Comparison of ENCODE assay signal across 21 cellular contexts in the genomic region with DNA sequence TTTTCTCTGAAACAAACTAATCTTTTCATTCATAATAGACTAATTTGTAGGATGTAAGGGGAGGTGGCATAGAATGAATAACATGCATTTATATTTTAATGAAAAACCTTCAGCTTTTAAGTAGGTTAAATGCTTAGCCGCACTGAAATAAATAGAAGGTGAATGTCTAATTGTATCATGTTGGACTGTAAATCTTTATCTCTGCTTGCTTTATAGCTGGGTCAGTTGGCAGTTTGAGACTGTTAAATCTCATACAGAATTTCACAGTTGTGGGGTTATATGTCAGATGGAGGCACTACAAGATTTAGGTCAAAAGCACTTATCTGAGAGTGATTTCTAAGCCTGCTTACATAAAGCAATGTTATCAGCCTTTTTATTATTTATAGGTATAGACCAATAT.
"Had no signal": no experiment of that assay in that cellular context is flagged by ENCODE, and none has a peak within 500 bp of the region (broad histone marks: within the 10 kb centered on the region; RNA-seq: fewer than 3 reads in every experiment).

No MANE protein-coding gene starts in this region.

- H3K36me3 ChIP-seq: ascending aorta had no signal

- DNase-seq: activated CD4-positive, alpha-beta memory T cell treated with anti-CD3 and anti-CD28 coated beads, Interleukin-2, amount 10 ng/mL, durations not matched to agents 7 days and 5 days; activated CD4-positive, alpha-beta T cell treated with anti-CD3 and anti-CD28 coated beads for 1 hour; activated CD4-positive, alpha-beta T cell treated with anti-CD3 and anti-CD28 coated beads for 4 hours; activated CD4-positive, alpha-beta T cell treated with anti-CD3 and anti-CD28 coated beads, Interleukin-2, amount 10 ng/mL, durations not matched to agents 7 days and 5 days; activated CD4-positive, alpha-beta T cell treated with anti-CD3 and anti-CD28 coated beads, Interleukin-2, amount 50 U/mL, for 4 hours; activated CD8-positive, alpha-beta memory T cell treated with anti-CD3 and anti-CD28 coated beads, Interleukin-2, amount 50 U/mL, for 48 hours; activated gamma-delta T cell; activated naive CD4-positive, alpha-beta T cell; activated naive CD4-positive, alpha-beta T cell treated with anti-CD3 and anti-CD28 coated beads, Interleukin-2, amount 10 ng/mL, durations not matched to agents 7 days and 5 days; activated naive CD8-positive, alpha-beta T cell treated with anti-CD3 and anti-CD28 coated beads, Interleukin-2, amount 10 ng/mL, durations not matched to agents 7 days and 5 days; activated T-cell treated with anti-CD3 and anti-CD28 coated beads for 4 hours; activated T-cell treated with anti-CD3 and anti-CD28 coated beads, Interleukin-2, amount 50 U/mL, for 24 hours; activated T-cell treated with anti-CD3 and anti-CD28 coated beads, Interleukin-2, amount 50 U/mL, for 72 hours; dorsolateral prefrontal cortex; effector memory CD4-positive, alpha-beta T cell; endodermal cell; foreskin fibroblast; head of caudate nucleus; T-helper 17 cell had no signal

- H3K27me3 ChIP-seq: ascending aorta had no signal

- H3K4me3 ChIP-seq: ascending aorta, coronary artery, dorsolateral prefrontal cortex had no signal

- H3K4me1 ChIP-seq: ascending aorta had no signal

- H3K9me3 ChIP-seq: ascending aorta had no signal

- H3K27ac ChIP-seq: ascending aorta, coronary artery, dorsolateral prefrontal cortex had no signal
